In genomic region chr14:86794689-86795088, GRCh38 we compare ENCODE assay signal across 39 cellular contexts.
"Had no signal": no experiment of that assay in that cellular context is flagged by ENCODE, and none has a peak within 500 bp of the region (broad histone marks: within the 10 kb centered on the region; RNA-seq: fewer than 3 reads in every experiment).

No MANE protein-coding gene starts in this region.

- H3K9me3 ChIP-seq: adrenal gland, ascending aorta, body of pancreas, breast epithelium had no signal

- H3K4me1 Mint-ChIP-seq: activated naive CD4-positive, alpha-beta T cell treated with anti-CD3 and anti-CD28 coated beads, Interleukin-2, amount 10 ng/mL, durations not matched to agents 7 days and 5 days; activated naive CD4-positive, alpha-beta T cell treated with anti-CD3 and anti-CD28 coated beads, Interleukin-2, amount 50 U/mL, for 24 hours; activated naive CD8-positive, alpha-beta T cell treated with anti-CD3 and anti-CD28 coated beads for 36 hours; activated naive CD8-positive, alpha-beta T cell treated with anti-CD3 and anti-CD28 coated beads, Interleukin-2, amount 10 ng/mL, durations not matched to agents 7 days and 5 days; activated T-helper 17 cell treated with anti-CD3 and anti-CD28 coated beads, Interleukin-2, amount 50 U/mL, for 72 hours; brain; central memory CD8-positive, alpha-beta T cell had no signal

- FAIRE-seq: astrocyte, bronchial epithelial cell had no signal

- H3K4me3 Mint-ChIP-seq: activated naive CD4-positive, alpha-beta T cell treated with anti-CD3 and anti-CD28 coated beads for 36 hours; activated naive CD4-positive, alpha-beta T cell treated with anti-CD3 and anti-CD28 coated beads, Interleukin-2, amount 10 ng/mL, durations not matched to agents 7 days and 5 days; activated naive CD4-positive, alpha-beta T cell treated with anti-CD3 and anti-CD28 coated beads, Interleukin-2, amount 50 U/mL, for 24 hours; activated naive CD8-positive, alpha-beta T cell; activated naive CD8-positive, alpha-beta T cell treated with anti-CD3 and anti-CD28 coated beads for 36 hours; activated naive CD8-positive, alpha-beta T cell treated with anti-CD3 and anti-CD28 coated beads, Interleukin-2, amount 10 ng/mL, durations not matched to agents 7 days and 5 days; activated T-cell treated with anti-CD3 and anti-CD28 coated beads, Interleukin-2, amount 50 U/mL, for 24 hours; activated T-cell treated with anti-CD3 and anti-CD28 coated beads, Interleukin-2, amount 50 U/mL, for 4 hours; activated T-cell treated with anti-CD3 and anti-CD28 coated beads, Interleukin-2, amount 50 U/mL, for 72 hours; activated T-helper 1 cell treated with anti-CD3 and anti-CD28 coated beads, Interleukin-12 subunit alpha, Interleukin-12 subunit beta, Interleukin-2, Interleukin-4 antibody, amounts not matched to agents 30 ng/mL and 10 ng/mL and 1 ng/mL, durations not matched to agents 14 hours and 24 hours and 36 hours; activated T-helper 17 cell treated with anti-CD3 and anti-CD28 coated beads, Interleukin-2, amount 50 U/mL, for 72 hours; brain; central memory CD8-positive, alpha-beta T cell had no signal

- H3K36me3 ChIP-seq: adrenal gland, ascending aorta, brain microvascular endothelial cell, breast epithelium, cardiac muscle cell had no signal

- H3K4me1 ChIP-seq: ascending aorta, breast epithelium had no signal

- H3K27ac Mint-ChIP-seq: activated naive CD4-positive, alpha-beta T cell treated with anti-CD3 and anti-CD28 coated beads for 36 hours; activated naive CD4-positive, alpha-beta T cell treated with anti-CD3 and anti-CD28 coated beads, Interleukin-2, amount 10 ng/mL, durations not matched to agents 7 days and 5 days; activated naive CD4-positive, alpha-beta T cell treated with anti-CD3 and anti-CD28 coated beads, Interleukin-2, amount 50 U/mL, for 24 hours; activated naive CD4-positive, alpha-beta T cell treated with anti-CD3 and anti-CD28 coated beads, Interleukin-2, amount 50 U/mL, for 72 hours; activated naive CD8-positive, alpha-beta T cell; activated naive CD8-positive, alpha-beta T cell treated with anti-CD3 and anti-CD28 coated beads for 36 hours; activated naive CD8-positive, alpha-beta T cell treated with anti-CD3 and anti-CD28 coated beads, Interleukin-2, amount 10 ng/mL, durations not matched to agents 7 days and 5 days; activated T-cell treated with anti-CD3 and anti-CD28 coated beads, Interleukin-2, amount 50 U/mL, for 24 hours; activated T-cell treated with anti-CD3 and anti-CD28 coated beads, Interleukin-2, amount 50 U/mL, for 72 hours; activated T-helper 1 cell treated with anti-CD3 and anti-CD28 coated beads, Interleukin-12 subunit alpha, Interleukin-12 subunit beta, Interleukin-2, Interleukin-4 antibody, amounts not matched to agents 30 ng/mL and 10 ng/mL and 1 ng/mL, durations not matched to agents 14 hours and 24 hours and 36 hours; activated T-helper 17 cell treated with anti-CD3 and anti-CD28 coated beads, Interleukin-2, amount 50 U/mL, for 72 hours; activated T-helper 2 cell treated with anti-CD3 and anti-CD28 coated beads, Interferon-gamma antibody, Interleukin-2, Interleukin-4, amounts not matched to agents 10 μg/mL and 5 μg/mL and 100 μg/mL, durations not matched to agents 14 hours and 24 hours and 36 hours; brain had no signal

- H3K4me3 ChIP-seq: adrenal gland, ascending aorta, body of pancreas, breast epithelium, cardiac muscle cell had no signal

- H3K36me3 Mint-ChIP-seq: activated naive CD4-positive, alpha-beta T cell treated with anti-CD3 and anti-CD28 coated beads, Interleukin-2, amount 10 ng/mL, durations not matched to agents 7 days and 5 days; activated naive CD4-positive, alpha-beta T cell treated with anti-CD3 and anti-CD28 coated beads, Interleukin-2, amount 50 U/mL, for 24 hours; activated naive CD4-positive, alpha-beta T cell treated with anti-CD3 and anti-CD28 coated beads, Interleukin-2, amount 50 U/mL, for 72 hours; activated naive CD8-positive, alpha-beta T cell; activated naive CD8-positive, alpha-beta T cell treated with anti-CD3 and anti-CD28 coated beads for 36 hours; activated naive CD8-positive, alpha-beta T cell treated with anti-CD3 and anti-CD28 coated beads, Interleukin-2, amount 10 ng/mL, durations not matched to agents 7 days and 5 days; brain had no signal

- DNase-seq: activated effector memory CD4-positive, alpha-beta T cell treated with anti-CD3 and anti-CD28 coated beads, Interleukin-2, amount 50 U/mL, for 16 hours; activated effector memory CD4-positive, alpha-beta T cell treated with Interleukin-2 at 50 U/mL for 16 hours; activated gamma-delta T cell; activated gamma-delta T cell treated with Interleukin-2 at 50 U/mL for 16 hours; activated naive CD4-positive, alpha-beta T cell; activated naive CD4-positive, alpha-beta T cell treated with anti-CD3 and anti-CD28 coated beads for 36 hours; activated naive CD4-positive, alpha-beta T cell treated with anti-CD3 and anti-CD28 coated beads, Interleukin-2, amount 10 ng/mL, durations not matched to agents 7 days and 5 days; activated naive CD4-positive, alpha-beta T cell treated with anti-CD3 and anti-CD28 coated beads, Interleukin-2, amount 50 U/mL, for 16 hours; activated naive CD4-positive, alpha-beta T cell treated with Interleukin-2 at 50 U/mL for 16 hours; activated naive CD8-positive, alpha-beta T cell treated with anti-CD3 and anti-CD28 coated beads for 36 hours; activated naive CD8-positive, alpha-beta T cell treated with anti-CD3 and anti-CD28 coated beads, Interleukin-2, amount 10 ng/mL, durations not matched to agents 7 days and 5 days; activated T-cell treated with anti-CD3 and anti-CD28 coated beads, Interleukin-2, amount 50 U/mL, for 1 hour; activated T-cell treated with anti-CD3 and anti-CD28 coated beads, Interleukin-2, amount 50 U/mL, for 24 hours; activated T-cell treated with anti-CD3 and anti-CD28 coated beads, Interleukin-2, amount 50 U/mL, for 4 hours; activated T-cell treated with anti-CD3 and anti-CD28 coated beads, Interleukin-2, amount 50 U/mL, for 48 hours; activated T-cell treated with anti-CD3 and anti-CD28 coated beads, Interleukin-2, amount 50 U/mL, for 72 hours; adrenal gland; amniotic stem cell; amygdala; anterior cingulate cortex; aorta; body of pancreas; brain microvascular endothelial cell; caudate nucleus; central memory CD4-positive, alpha-beta T cell; cerebellar nuclear complex had no signal

- H3K27ac ChIP-seq: adrenal gland, ascending aorta, body of pancreas, brain microvascular endothelial cell, breast epithelium, cardiac muscle cell had no signal

- ATAC-seq: activated naive CD4-positive, alpha-beta T cell treated with anti-CD3 and anti-CD28 coated beads, Interleukin-2, amount 50 U/mL, for 72 hours; activated T-cell treated with anti-CD3 and anti-CD28 coated beads, Interleukin-2, amount 50 U/mL, for 4 hours; activated T-cell treated with anti-CD3 and anti-CD28 coated beads, Interleukin-2, amount 50 U/mL, for 72 hours; activated T-helper 17 cell treated with anti-CD3 and anti-CD28 coated beads, Interleukin-2, amount 50 U/mL, for 72 hours; body of pancreas had no signal

- H3K27me3 ChIP-seq: adrenal gland, ascending aorta, body of pancreas, brain microvascular endothelial cell, breast epithelium, cardiac muscle cell had no signal

- H3K9me3 Mint-ChIP-seq: activated naive CD8-positive, alpha-beta T cell treated with anti-CD3 and anti-CD28 coated beads for 36 hours; activated naive CD8-positive, alpha-beta T cell treated with anti-CD3 and anti-CD28 coated beads, Interleukin-2, amount 10 ng/mL, durations not matched to agents 7 days and 5 days had no signal

- H3K27me3 Mint-ChIP-seq: activated naive CD4-positive, alpha-beta T cell treated with anti-CD3 and anti-CD28 coated beads, Interleukin-2, amount 10 ng/mL, durations not matched to agents 7 days and 5 days; activated naive CD4-positive, alpha-beta T cell treated with anti-CD3 and anti-CD28 coated beads, Interleukin-2, amount 50 U/mL, for 24 hours; activated naive CD8-positive, alpha-beta T cell; activated naive CD8-positive, alpha-beta T cell treated with anti-CD3 and anti-CD28 coated beads for 36 hours; activated naive CD8-positive, alpha-beta T cell treated with anti-CD3 and anti-CD28 coated beads, Interleukin-2, amount 10 ng/mL, durations not matched to agents 7 days and 5 days; activated T-cell treated with anti-CD3 and anti-CD28 coated beads, Interleukin-2, amount 50 U/mL, for 24 hours; activated T-helper 17 cell treated with anti-CD3 and anti-CD28 coated beads, Interleukin-2, amount 50 U/mL, for 72 hours; brain; central memory CD8-positive, alpha-beta T cell had no signal
